In genomic region chr11:102546427-102546826, GRCh38 we compare ENCODE assay signal across 12 cellular contexts. TPM values are rescaled to one million over a fixed set of nuclear protein-coding genes. Genes with fewer than 3 reads are reported as not detected.
A peak's percentile ranks its signal among the peaks of the same experiment; 100 is the strongest.
DNase-seq lines count a peak whose midpoint lies in the region; ATAC-seq, FAIRE-seq and TF ChIP-seq lines count a peak whose summit lies in the region.
"Had no signal": no experiment of that assay in that cellular context is flagged by ENCODE, and none has a peak within 500 bp of the region (broad histone marks: within the 10 kb centered on the region; RNA-seq: fewer than 3 reads in every experiment).

No MANE protein-coding gene starts in this region.

- intact Hi-C loops in activated B cell treated with CpG ODN at 0.5 μM for 24 hours (cut with micrococcal nuclease) = loop anchor here (1.0 to 5.0 kb wide), 6 partner anchors 18 to 1862 kb away; partner anchors contain the start of genes ANGPTL5, BIRC2 and CEP126
- intact Hi-C loops in MCF 10A (cut with micrococcal nuclease) = no loop called here

- no peaks in the 10 kb centered on the region for H3K36me3 Mint-ChIP-seq in activated B cell treated with CpG ODN at 0.5 μM for 24 hours (ENCODE audit: low read depth)
- no peaks in the 10 kb centered on the region for H3K36me3 Mint-ChIP-seq in MCF 10A (ENCODE audit: insufficient read depth, unreplicated experiment)

- no peaks in the 10 kb centered on the region for H3K27me3 ChIP-seq in small intestine (ENCODE audit: control insufficient read depth in 2 of 2, insufficient read depth in 2 of 2, low read length in 2 of 2)

- DNase-seq in GM12864 (ENCODE audit: low read depth) = peak; percentile 52
- DNase-seq in activated B cell treated with CpG ODN at 0.5 μM for 24 hours = no peak
- DNase-seq in MCF 10A (ENCODE audit: unreplicated experiment) = no peak
- no peak for DNase-seq in AG20443 (ENCODE audit: low spot score)
- no peak for DNase-seq in small intestine
- DNase-seq in omental fat pad (ENCODE audit: low spot score) = no peak
- DNase-seq: C1 segment of cervical spinal cord, NCI-H1105 had no signal

- H3K27ac Mint-ChIP-seq in activated B cell treated with CpG ODN at 0.5 μM for 24 hours = peak overlapping the region; percentile 91
- H3K27ac Mint-ChIP-seq in MCF 10A (ENCODE audit: low read depth, unreplicated experiment) = no peak overlapping the region

- FAIRE-seq in small intestine (lab: Jason Lieb, UNC) = no peak

- H3K4me3 ChIP-seq in GM12864 (ENCODE audit: low read depth, low read length) = no peak overlapping the region
- no peak overlapping the region for H3K4me3 ChIP-seq in small intestine (ENCODE audit: low read depth in 1 of 2, low read length in 2 of 2)

- H3K27ac ChIP-seq in small intestine (ENCODE audit: low read depth in 1 of 2, low read length in 1 of 2) = no peak overlapping the region

- 73 to 81% (median 78%) methylated on average over 4 of the region's 4 CpGs for WGBS in small intestine, 3 donors

- peak overlapping the region; percentile 55 for H3K4me3 Mint-ChIP-seq in activated B cell treated with CpG ODN at 0.5 μM for 24 hours
- no peak overlapping the region for H3K4me3 Mint-ChIP-seq in MCF 10A (ENCODE audit: unreplicated experiment)

- POLR2A ChIA-PET in activated B cell treated with CpG ODN at 0.5 μM for 24 hours (lab: Charles Lee) = interaction anchor here (0.5 to 2.4 kb wide), 16 partner anchors 9 to 228 kb away, joined by 3 to 13 read pairs (median 4); partner anchors contain the start of genes BIRC2 and TMEM123
- POLR2A ChIA-PET in MCF 10A (lab: Yijun Ruan, JAX) = interaction anchor here (0.6 to 1.0 kb wide), 3 partner anchors 12 to 32 kb away, joined by 3 read pairs; no protein-coding TSS in a partner anchor

- H3K4me1 ChIP-seq in small intestine (ENCODE audit: control insufficient read depth in 2 of 2, insufficient read depth in 1 of 2, low read depth in 1 of 2, low read length in 1 of 2) = no peaks in the 10 kb centered on the region

- peak; percentile 66 for ATAC-seq in GM21360 (IDR thresholded peaks at IDR 0.05; ENCODE audit: unreplicated experiment)
- ATAC-seq in HG03095 (IDR thresholded peaks at IDR 0.05; ENCODE audit: unreplicated experiment) = peak; percentile 54
- peak; percentile 51 for ATAC-seq in activated B cell treated with CpG ODN at 0.5 μM for 24 hours (ENCODE audit: low read depth)
- ATAC-seq in omental fat pad (ENCODE audit: low FRiP score) = no peak

- H3K9me3 ChIP-seq in small intestine (ENCODE audit: control insufficient read depth, low read depth) = no peaks in the 10 kb centered on the region

- TF ChIP-seq CTCF in GM12864 (IDR thresholded peaks at IDR 0.05; ENCODE audit: low read depth, low read length, missing control alignments) = no peak
- TF ChIP-seq CTCF in activated B cell treated with CpG ODN at 0.5 μM for 24 hours (IDR thresholded peaks at IDR 0.05) = no peak
- TF ChIP-seq CTCF in MCF 10A (IDR thresholded peaks at IDR 0.05; ENCODE audit: unreplicated experiment) = no peak
- no peak for TF ChIP-seq CTCF in omental fat pad (IDR thresholded peaks at IDR 0.05)

- H3K36me3 ChIP-seq in small intestine (ENCODE audit: control insufficient read depth in 2 of 2, insufficient read depth in 2 of 2, low read length in 2 of 2) = no peaks in the 10 kb centered on the region

- H3K9me3 Mint-ChIP-seq in activated B cell treated with CpG ODN at 0.5 μM for 24 hours = no peaks in the 10 kb centered on the region
- no peaks in the 10 kb centered on the region for H3K9me3 Mint-ChIP-seq in MCF 10A (ENCODE audit: unreplicated experiment)

- H3K27me3 Mint-ChIP-seq in activated B cell treated with CpG ODN at 0.5 μM for 24 hours (no peaks in the 10 kb centered on the region), MCF 10A (ENCODE audit: insufficient read depth, unreplicated experiment) (no peaks in the 10 kb centered on the region)

- BruUV-seq in MCF 10A (replicated peaks; lab: Mats Ljungman, UMichigan) = no TSS peak

- CTCF ChIA-PET in activated B cell treated with CpG ODN at 0.5 μM for 24 hours (lab: Charles Lee) = interaction anchor here (1.0 to 1.6 kb wide), 2 partner anchors 50 to 67 kb away, joined by 5 to 10 read pairs; no protein-coding TSS in a partner anchor
- CTCF ChIA-PET in MCF 10A (lab: Yijun Ruan, JAX) = interaction anchor here (0.5 to 0.9 kb wide), 2 partner anchors 66 to 68 kb away, joined by 3 read pairs; no protein-coding TSS in a partner anchor

- H3K4me1 Mint-ChIP-seq in activated B cell treated with CpG ODN at 0.5 μM for 24 hours = peaks cover 68% of the 10 kb centered on the region
- peaks cover 4% of the 10 kb centered on the region for H3K4me1 Mint-ChIP-seq in MCF 10A (ENCODE audit: insufficient read depth, unreplicated experiment)

RNA-seq across cellular contexts. Expression of gene MMP7, which starts 15.9 kb away (rescaled TPM):
- total RNA-seq in activated B cell treated with CpG ODN at 0.5 μM for 24 hours (not detected in 2 replicates), MCF 10A (2022) (not detected in 2 replicates), omental fat pad (10 to 100 TPM in 1 of 4 donors, 1 to 10 TPM in 1, not detected in 2; 2.1 to 34.2 TPM)
- under 1 TPM in 1 of 3 donors, not detected in 2; 0.36 TPM for polyA plus RNA-seq in small intestine
- total RNA-seq: posterior vena cava, SK-MEL-5 had no signal
